12 cellular contexts compared by ENCODE assay signal in the genomic region with DNA sequence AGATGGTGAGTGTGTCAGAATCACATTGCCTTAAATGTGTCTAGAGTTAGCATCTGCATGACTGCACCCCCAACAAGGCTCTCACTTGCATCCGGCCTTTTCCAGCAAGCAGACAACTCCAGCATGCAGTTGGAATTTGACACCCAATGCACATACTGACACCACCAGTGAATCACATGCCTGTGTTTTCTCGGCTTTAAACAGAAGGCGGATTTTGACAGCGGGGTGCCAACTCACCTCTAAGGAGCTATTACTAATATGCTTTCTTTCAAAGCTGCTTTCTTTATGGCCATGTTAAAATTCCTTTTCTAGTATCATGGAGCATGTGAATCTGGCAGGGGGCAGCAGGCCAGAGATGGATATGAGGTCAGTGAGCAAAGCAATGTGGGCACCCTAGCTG.
DNase-seq lines count a peak whose midpoint lies in the region; ATAC-seq and TF ChIP-seq lines count a peak whose summit lies in the region.
"Had no signal": no experiment of that assay in that cellular context is flagged by ENCODE, and none has a peak within 500 bp of the region (broad histone marks: within the 10 kb centered on the region; RNA-seq: fewer than 3 reads in every experiment).

No MANE protein-coding gene starts in this region.

- TF ChIP-seq CTCF in AG10803 (conservative IDR thresholded peaks at IDR 0.05; ENCODE audit: low read length) = no peak

- no peak for ATAC-seq in GM18858 (IDR thresholded peaks at IDR 0.05; ENCODE audit: unreplicated experiment)
- no peak for ATAC-seq in GM18907 (IDR thresholded peaks at IDR 0.05; ENCODE audit: unreplicated experiment)

- in situ Hi-C loops in SK-MEL-5 (cut with HindIII; ENCODE audit: low pct_unique_long_range_greater_than_20kb, low sequenced_read_pairs) = no loop called here

- H3K27ac ChIP-seq in HUES48 (ENCODE audit: low read depth, low read length) = peak overlapping the region; percentile 40
- H3K27ac ChIP-seq: Peyer's patch, uterus had no signal

- no peaks in the 10 kb centered on the region for H3K27me3 ChIP-seq in HUES48 (ENCODE audit: control insufficient read depth, insufficient read depth, low read length)
- H3K27me3 ChIP-seq: Peyer's patch, uterus had no signal

- H3K4me1 ChIP-seq in HUES48 (ENCODE audit: control insufficient read depth, insufficient read depth, low read length) = 0 out of 2 replicates have a peak, but pooled peaks cover 4% of the 10 kb centered on the region
- H3K4me1 ChIP-seq: Peyer's patch, uterus had no signal

- no peak overlapping the region for H3K9ac ChIP-seq in HUES48 (ENCODE audit: low read depth, low read length)

- no peak overlapping the region for H3K4me3 ChIP-seq in AG10803 (ENCODE audit: low read length)
- no peak overlapping the region for H3K4me3 ChIP-seq in HUES48 (ENCODE audit: low read depth, low read length)
- H3K4me3 ChIP-seq: Peyer's patch, uterus had no signal

- no peaks in the 10 kb centered on the region for H3K9me3 ChIP-seq in HUES48 (ENCODE audit: control insufficient read depth, insufficient read depth, low read length)
- H3K9me3 ChIP-seq: Peyer's patch, uterus had no signal

- H3K36me3 ChIP-seq in HUES48 (ENCODE audit: control insufficient read depth, insufficient read depth, low read length) = no peaks in the 10 kb centered on the region
- H3K36me3 ChIP-seq: Peyer's patch, uterus had no signal

- DNase-seq in AG10803 (ENCODE audit: low read depth) (peak; percentile 83), SK-MEL-5 (ENCODE audit: low read depth, low spot score) (peak; percentile 29), islet precursor cell (peak; percentile 74), LoVo (ENCODE audit: low spot score) (no peak), ecto neural progenitor cell (ENCODE audit: low spot score) (no peak)
- DNase-seq: activated gamma-delta T cell, KG1, Peyer's patch, uterus had no signal

Comparison
In these comparisons a context has a peak if more than half of its experiments do, and no peak if none do; other contexts are left out.
1. DNase-seq: peak in AG10803 (single experiment), SK-MEL-5 (single experiment) and islet precursor cell (single experiment); none in LoVo (single experiment) and ecto neural progenitor cell (single experiment).